Comparison of ENCODE assay signal across 7 cellular contexts in genomic region chr19:7488736-7489353, GRCh38. TPM values are rescaled to one million over a fixed set of nuclear protein-coding genes. Genes with fewer than 3 reads are reported as not detected.
DNase-seq lines count a peak whose midpoint lies in the region; ATAC-seq and TF ChIP-seq lines count a peak whose summit lies in the region.

Gene PEX11G (minus strand): TSS chr19:7489035. CDS start chr19:7489010, 25 bp downstream.

- CTCF ChIA-PET in OCI-LY7 (lab: Charles Lee; ENCODE audit: unreplicated experiment): no interaction called here

- no peaks in the 10 kb centered on the region for H4K20me1 ChIP-seq in OCI-LY7 (ENCODE audit: insufficient read depth, low read length)

- H3K9me3 ChIP-seq in OCI-LY7 (ENCODE audit: low read length): no peaks in the 10 kb centered on the region
- H3K9me3 ChIP-seq in esophagus squamous epithelium: no peaks in the 10 kb centered on the region

- H3K36me3 Mint-ChIP-seq in activated T-cell treated with anti-CD3 and anti-CD28 coated beads, Interleukin-2, amount 50 U/mL, for 72 hours (ENCODE audit: insufficient read depth in 2 of 2): no peaks in the 10 kb centered on the region

- H3K4me1 Mint-ChIP-seq in activated T-cell treated with anti-CD3 and anti-CD28 coated beads, Interleukin-2, amount 50 U/mL, for 72 hours (ENCODE audit: low read depth): peaks cover 40% of the 10 kb centered on the region

- POLR2A ChIA-PET in OCI-LY7 (lab: Charles Lee): no interaction called here

- TF ChIP-seq CTCF in OCI-LY7 (conservative IDR thresholded peaks at IDR 0.05; ENCODE audit: low read length): no peak
- peak in 3 of 6 experiments; percentile 7 to 28 (median 12) for TF ChIP-seq CTCF in esophagus squamous epithelium (IDR thresholded peaks at IDR 0.05)

- H3K27ac ChIP-seq in OCI-LY7 (ENCODE audit: low read depth, low read length, poor library complexity, severe bottlenecking) (no peak within 1 kb of the TSS), esophagus squamous epithelium (peak within 1 kb of the TSS; percentile 81 to 92 (median 86))

- H3K4me3 ChIP-seq in OCI-LY7 (ENCODE audit: low read depth, low read length, poor library complexity, severe bottlenecking) (peak within 1 kb of the TSS; percentile 67), esophagus squamous epithelium (peak within 1 kb of the TSS; percentile 57 to 89 (median 60))

- peak within 1 kb of the TSS; percentile 80 for H2AFZ ChIP-seq in OCI-LY7 (ENCODE audit: low read length)

- BruUV-seq in OCI-LY7 (replicated peaks; lab: Mats Ljungman, UMichigan): no TSS peak

- H3K4me1 ChIP-seq in OCI-LY7 (ENCODE audit: insufficient read depth, low read length, poor library complexity, severe bottlenecking) (peaks cover 4% of the 10 kb centered on the region), esophagus squamous epithelium (peaks cover 6 to 24% (median 12%) of the 10 kb centered on the region in 3 donors)

- peak within 1 kb of the TSS; percentile 94 for H3K27ac Mint-ChIP-seq in activated T-cell treated with anti-CD3 and anti-CD28 coated beads, Interleukin-2, amount 50 U/mL, for 72 hours

- ATAC-seq in GM18502 (IDR thresholded peaks at IDR 0.05; ENCODE audit: poor library complexity, unreplicated experiment): peak; percentile 83
- peak; percentile 80 to 83 for ATAC-seq in activated T-cell treated with anti-CD3 and anti-CD28 coated beads, Interleukin-2, amount 50 U/mL, for 72 hours (replicated peaks in 1 of 2)

- H3K4me3 Mint-ChIP-seq in activated T-cell treated with anti-CD3 and anti-CD28 coated beads, Interleukin-2, amount 50 U/mL, for 72 hours: peak within 1 kb of the TSS; percentile 77 to 93

- H3K4me2 ChIP-seq in OCI-LY7 (ENCODE audit: low read length): peak within 1 kb of the TSS; percentile 61

- WGBS in esophagus squamous epithelium, 2 donors: 0% methylated on average over 8 to 17 of the region's 49 CpGs

- DNase-seq in HK-2 (ENCODE audit: unreplicated experiment) (peak; percentile 76), OCI-LY7 (ENCODE audit: low spot score) (peak; percentile 80), esophagus squamous epithelium (lab: John Stamatoyannopoulos, UW) (peak; percentile 14), myocyte (ENCODE audit: low read depth) (peak; percentile 89)
- DNase-seq in activated T-cell treated with anti-CD3 and anti-CD28 coated beads, Interleukin-2, amount 50 U/mL, for 72 hours: peak; percentile 91 to 97
- peak; percentile 85 for DNase-seq in stimulated activated CD8-positive, alpha-beta memory T cell treated with anti-CD3 and anti-CD28 coated beads, Interleukin-7, amount 100 ng/mL, for 24 hours (ENCODE audit: low read depth)

- no peaks in the 10 kb centered on the region for H3K27me3 ChIP-seq in esophagus squamous epithelium

- intact Hi-C loops in OCI-LY7 (cut with micrococcal nuclease; ENCODE audit: unreplicated experiment) (no loop called here), esophagus squamous epithelium (cut with DNase I) (no loop called here)

- H3K27me3 Mint-ChIP-seq in activated T-cell treated with anti-CD3 and anti-CD28 coated beads, Interleukin-2, amount 50 U/mL, for 72 hours (ENCODE audit: low read depth): no peaks in the 10 kb centered on the region

- no peaks in the 10 kb centered on the region for H3K79me2 ChIP-seq in OCI-LY7 (ENCODE audit: insufficient read depth, low read depth, low read length)

- H3K9me2 ChIP-seq in OCI-LY7 (ENCODE audit: insufficient read depth, low read length): no peaks in the 10 kb centered on the region

- peak in 3 of 4 donors; percentile 56 to 83 (median 58) for TF ChIP-seq POLR2A in esophagus squamous epithelium (IDR thresholded peaks at IDR 0.05)

- H3K9me3 Mint-ChIP-seq in activated T-cell treated with anti-CD3 and anti-CD28 coated beads, Interleukin-2, amount 50 U/mL, for 72 hours: peaks cover 0 to 2% of the 10 kb centered on the region in 2 donors

- H3K36me3 ChIP-seq in OCI-LY7 (ENCODE audit: insufficient read depth, low read length) (no peaks in the 10 kb centered on the region), esophagus squamous epithelium (peaks cover 0 to 5% (median 0%) of the 10 kb centered on the region in 3 donors)

RNA-seq across cellular contexts. Expression of gene PEX11G, which starts in this region (rescaled TPM):
- not detected in 2 replicates for total RNA-seq in OCI-LY7 (2014; rRNA removed; shearing (Covaris generic))
- total RNA-seq in OCI-LY7 (2022) (not detected in 2 replicates), esophagus squamous epithelium (1 to 10 TPM; 1.1 to 6.7 (median 4.1) TPM), myocyte (2.4 and 5.0 TPM in 2 replicates)
- 1 to 10 TPM; 1.1 to 3.4 TPM for total RNA-seq in activated T-cell treated with anti-CD3 and anti-CD28 coated beads, Interleukin-2, amount 50 U/mL, for 72 hours
- polyA plus RNA-seq in myocyte (2012): 5.4 TPM

Comparison
In these comparisons a context has a peak if more than half of its experiments do, and no peak if none do; other contexts are left out.
1. Peak in DNase-seq, H3K4me3 ChIP-seq and H3K4me2 ChIP-seq in OCI-LY7; RNA of the gene not detected or under 1 TPM.
2. DNase-seq: peak in every context shown above with its lines; median percentile 94 in activated T-cell treated with anti-CD3 and anti-CD28 coated beads, Interleukin-2, amount 50 U/mL, for 72 hours; 89 in myocyte; 85 in stimulated activated CD8-positive, alpha-beta memory T cell treated with anti-CD3 and anti-CD28 coated beads, Interleukin-7, amount 100 ng/mL, for 24 hours; 80 in OCI-LY7; 76 in HK-2; 14 in esophagus squamous epithelium.